9 cellular contexts compared by ENCODE assay signal in genomic region chr1:159921700-159922498, GRCh38. TPM values are rescaled to one million over a fixed set of nuclear protein-coding genes. Genes with fewer than 3 reads are reported as not detected.
DNase-seq lines count a peak whose midpoint lies in the region; ATAC-seq, FAIRE-seq and TF ChIP-seq lines count a peak whose summit lies in the region.
"Had no signal": no experiment of that assay in that cellular context is flagged by ENCODE, and none has a peak within 500 bp of the region (broad histone marks: within the 10 kb centered on the region; RNA-seq: fewer than 3 reads in every experiment).

No MANE protein-coding gene starts in this region.

- H3K36me3 Mint-ChIP-seq in endothelial cell (ENCODE audit: low read depth, unreplicated experiment), result peaks cover 44% of the 10 kb centered on the region

- no peaks in the 10 kb centered on the region for H3K9me3 ChIP-seq in Peyer's patch

- FAIRE-seq in GM12892 (lab: Jason Lieb, UNC), result no peak

- peak overlapping the region; percentile 94 to 97 (median 96) for H3K27ac ChIP-seq in Peyer's patch
- H3K27ac ChIP-seq: SK-N-MC had no signal

- H3K9me3 Mint-ChIP-seq in endothelial cell (ENCODE audit: unreplicated experiment), result peaks cover 3% of the 10 kb centered on the region

- H3K4me1 Mint-ChIP-seq in endothelial cell (ENCODE audit: unreplicated experiment), result peaks cover 27% of the 10 kb centered on the region

- H3K4me3 ChIP-seq in Peyer's patch (peak overlapping the region; percentile 72 to 93 (median 82)), retinal pigment epithelial cell (ENCODE audit: low read length) (peak overlapping the region; percentile 97)
- H3K4me3 ChIP-seq: SK-N-MC had no signal

- H3K27me3 Mint-ChIP-seq in endothelial cell (ENCODE audit: unreplicated experiment), result peaks cover 40% of the 10 kb centered on the region

- peaks cover 0 to 35% (median 0%) of the 10 kb centered on the region in 3 donors for H3K36me3 ChIP-seq in Peyer's patch

- no peak for TF ChIP-seq CTCF in Peyer's patch (IDR thresholded peaks at IDR 0.05)
- TF ChIP-seq CTCF in endothelial cell (IDR thresholded peaks at IDR 0.05; ENCODE audit: unreplicated experiment), result no peak
- TF ChIP-seq CTCF in retinal pigment epithelial cell (conservative IDR thresholded peaks at IDR 0.05; ENCODE audit: low read depth, low read length), result no peak

- peak overlapping the region; percentile 83 for H3K27ac Mint-ChIP-seq in endothelial cell (ENCODE audit: unreplicated experiment)

- H3K27me3 ChIP-seq in Peyer's patch, result no peaks in the 10 kb centered on the region

- H3K4me3 Mint-ChIP-seq in endothelial cell (ENCODE audit: unreplicated experiment), result no peak overlapping the region

- H3K4me1 ChIP-seq in Peyer's patch, result peaks cover 0 to 62% (median 15%) of the 10 kb centered on the region in 4 donors

- no peak for DNase-seq in GM12892 (ENCODE audit: insufficient read length)
- DNase-seq in Peyer's patch, result peak; percentile 47 to 63 (median 48)
- no peak for DNase-seq in endothelial cell (ENCODE audit: low spot score)
- no peak for DNase-seq in retinal pigment epithelial cell (ENCODE audit: low read depth)
- DNase-seq in DMS114 treated with DMSO at 0.1 percent for 48 hours (lab: John Stamatoyannopoulos, UW; ENCODE audit: unreplicated experiment), result no peak
- no peak for DNase-seq in HuH-7 (ENCODE audit: low spot score)
- no peak for DNase-seq in NCI-H510A (lab: John Stamatoyannopoulos, UW)

- TF ChIP-seq POLR2A in GM12892 (IDR thresholded peaks at IDR 0.05; ENCODE audit: low read depth, low read length) (peak; percentile 33), Peyer's patch (IDR thresholded peaks at IDR 0.05) (no peak)

- ATAC-seq in GM21717 (IDR thresholded peaks at IDR 0.05; ENCODE audit: unreplicated experiment), result no peak

RNA-seq across cellular contexts. Expression of gene TAGLN2, which starts 3.4 kb away (rescaled TPM):
- 500 TPM for polyA plus RNA-seq in GM12892 (2012; ENCODE audit: missing spikeins)
- total RNA-seq in Peyer's patch (100 to 1,000 TPM; 120 to 304 (median 177) TPM), endothelial cell (ENCODE audit: unreplicated experiment) (95.2 TPM)

RNA-seq across cellular contexts. Expression of gene CFAP45, which starts 21.9 kb away (rescaled TPM):
- 1.00 TPM for polyA plus RNA-seq in GM12892 (2012; ENCODE audit: missing spikeins)
- total RNA-seq in Peyer's patch (1 to 10 TPM in 1 of 4 donors, not detected in 3; 2.5 TPM), endothelial cell (ENCODE audit: unreplicated experiment) (1.0 TPM)

RNA-seq across cellular contexts. Expression of gene IGSF9, which starts 23.5 kb away (rescaled TPM):
- polyA plus RNA-seq in GM12892 (2012; ENCODE audit: missing spikeins), result not detected
- total RNA-seq in Peyer's patch (100 to 1,000 TPM in 1 of 4 donors, 10 to 100 TPM in 2, 1 to 10 TPM in 1; 5.8 to 169 (median 40.6) TPM), endothelial cell (ENCODE audit: unreplicated experiment) (2.2 TPM)

RNA-seq across cellular contexts. Expression of gene SLAMF9, which starts 32.1 kb away (rescaled TPM):
- polyA plus RNA-seq in GM12892 (2012; ENCODE audit: missing spikeins), result not detected
- total RNA-seq in Peyer's patch, result not detected
- not detected for total RNA-seq in endothelial cell (ENCODE audit: unreplicated experiment)

RNA-seq across cellular contexts. Expression of gene VSIG8, which starts 59.4 kb away (rescaled TPM):
- polyA plus RNA-seq in GM12892 (2012; ENCODE audit: missing spikeins), result not detected
- total RNA-seq in Peyer's patch, result under 1 TPM in 1 of 4 donors, not detected in 3; 0.85 TPM
- not detected for total RNA-seq in endothelial cell (ENCODE audit: unreplicated experiment)

Comparison
In these comparisons a context has a peak if more than half of its experiments do, and no peak if none do; other contexts are left out.
1. DNase-seq: peak in Peyer's patch (3 of 3); none in GM12892 (single experiment), endothelial cell (single experiment), retinal pigment epithelial cell (single experiment), DMS114 treated with DMSO at 0.1 percent for 48 hours (single experiment), HuH-7 (single experiment) and NCI-H510A (single experiment).